In the genomic region with DNA sequence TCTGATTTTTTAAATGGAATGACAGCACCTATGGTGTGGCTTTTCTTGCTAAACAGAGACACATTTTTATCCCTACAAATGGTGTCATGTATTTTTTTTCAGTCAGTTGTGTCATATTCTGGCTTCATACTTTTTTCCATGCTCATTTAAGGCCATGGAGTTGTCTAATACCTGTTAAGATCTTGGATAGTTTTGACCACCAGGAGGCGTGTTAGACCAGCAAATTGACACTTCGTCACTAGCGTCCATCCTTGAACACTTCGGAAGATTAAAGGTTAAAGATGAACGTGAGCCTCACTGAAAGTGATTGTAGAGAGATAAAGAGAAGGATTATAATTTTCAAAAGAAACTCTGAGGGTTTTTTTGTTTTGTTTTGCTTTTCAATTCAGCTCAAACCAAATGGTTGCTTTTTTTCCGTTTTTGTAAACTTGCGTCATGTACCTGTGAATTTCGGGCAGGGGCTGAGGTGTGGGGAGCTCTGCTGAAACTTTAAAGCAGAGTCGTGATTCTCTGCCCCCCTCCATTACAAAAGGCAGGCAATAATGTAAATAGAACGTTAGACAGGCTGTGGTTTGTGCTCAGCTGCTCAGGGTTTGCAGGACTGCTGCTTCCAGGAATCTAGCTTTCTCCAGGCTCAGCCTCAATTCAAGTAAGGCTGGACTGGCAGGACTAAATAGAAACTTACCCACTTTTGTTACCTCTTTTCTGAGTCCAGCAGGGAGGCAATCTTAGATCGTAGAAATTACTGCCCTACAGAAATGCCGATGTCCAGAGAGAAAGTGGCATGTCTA, we compare ENCODE assay signal across 10 cellular contexts.
DNase-seq lines count a peak whose midpoint lies in the region; ATAC-seq and TF ChIP-seq lines count a peak whose summit lies in the region.
"Had no signal": no experiment of that assay in that cellular context is flagged by ENCODE, and none has a peak within 500 bp of the region (broad histone marks: within the 10 kb centered on the region; RNA-seq: fewer than 3 reads in every experiment).

No MANE protein-coding gene starts in this region.

- TF ChIP-seq CTCF in CD14-positive monocyte (IDR thresholded peaks at IDR 0.05) (peak; percentile 86), epithelial cell of esophagus (IDR thresholded peaks at IDR 0.05; ENCODE audit: insufficient read depth, low read depth, low read length, missing control alignments) (peak; percentile 77)

- peaks cover 26% of the 10 kb centered on the region for H3K4me1 ChIP-seq in SJCRH30

- DNase-seq in CD14-positive monocyte (ENCODE audit: low spot score): no peak
- peak; percentile 65 for DNase-seq in NCI-H128 (lab: John Stamatoyannopoulos, UW; ENCODE audit: unreplicated experiment)
- DNase-seq in SJCRH30: peak; percentile 76 to 94
- peak; percentile 85 for DNase-seq in epithelial cell of esophagus (ENCODE audit: low read depth)
- peak; percentile 48 for DNase-seq in mucosa of gallbladder (ENCODE audit: low spot score)

- no peaks in the 10 kb centered on the region for H3K27me3 ChIP-seq in SJCRH30

- H3K4me3 Mint-ChIP-seq in CD14-positive monocyte: peak overlapping the region in 1 of 2 donors; percentile 69

- intact Hi-C loops in CD14-positive monocyte (cut with micrococcal nuclease): loop anchor here in 1 of 2 donors (2.0 to 5.0 kb wide), 3 partner anchors 248 to 1003 kb away; no protein-coding TSS in a partner anchor

- peaks cover 11% of the 10 kb centered on the region for H3K4me1 Mint-ChIP-seq in CD14-positive monocyte

- no peaks in the 10 kb centered on the region for H3K9me3 Mint-ChIP-seq in CD14-positive monocyte
- H3K9me3 Mint-ChIP-seq: T-cell had no signal

- H3K4me3 ChIP-seq in SJCRH30: peak overlapping the region; percentile 30
- H3K4me3 ChIP-seq in epithelial cell of esophagus (ENCODE audit: low read length): no peak overlapping the region
- H3K4me3 ChIP-seq: skin epidermis had no signal

- H3K36me3 Mint-ChIP-seq in CD14-positive monocyte: no peaks in the 10 kb centered on the region
- H3K36me3 Mint-ChIP-seq: T-cell had no signal

- peak overlapping the region; percentile 26; the same call in 1 of the 2 replicates for H3K27ac ChIP-seq in SJCRH30
- H3K27ac ChIP-seq: skin epidermis had no signal

- no peaks in the 10 kb centered on the region for H3K9me3 ChIP-seq in SJCRH30 (replicated peaks)

- no peaks in the 10 kb centered on the region for H3K36me3 ChIP-seq in SJCRH30

- H3K27me3 Mint-ChIP-seq in CD14-positive monocyte (ENCODE audit: low read depth in 3 of 3): peaks cover 0 to 5% (median 5%) of the 10 kb centered on the region in 3 donors

- H3K27ac Mint-ChIP-seq in CD14-positive monocyte: no peak overlapping the region
- H3K27ac Mint-ChIP-seq: T-cell had no signal

- ATAC-seq in GM18519 (IDR thresholded peaks at IDR 0.05; ENCODE audit: low FRiP score, unreplicated experiment) (peak; percentile 57), HG02885 (IDR thresholded peaks at IDR 0.05; ENCODE audit: poor library complexity, unreplicated experiment) (no peak), HG03095 (IDR thresholded peaks at IDR 0.05; ENCODE audit: unreplicated experiment) (no peak)
- ATAC-seq: T-cell had no signal
